ENCODE assay signal across 28 cellular contexts in genomic region chr15:31727612-31728011, GRCh38.
"Had no signal": no experiment of that assay in that cellular context is flagged by ENCODE, and none has a peak within 500 bp of the region (broad histone marks: within the 10 kb centered on the region; RNA-seq: fewer than 3 reads in every experiment).

No MANE protein-coding gene starts in this region.

- DNase-seq: nephron progenitor cell; occipital lobe; ovary; posterior cingulate gyrus; psoas muscle; right cardiac atrium; right lobe of liver; sigmoid colon; small intestine; stimulated activated CD4-positive, alpha-beta T cell treated with anti-CD3 and anti-CD28 coated beads, Interleukin-15, amount 100 ng/mL, for 24 hours; stimulated activated CD4-positive, alpha-beta T cell treated with anti-CD3 and anti-CD28 coated beads, Interleukin-2, amount 100 ng/mL, for 24 hours; stimulated activated CD4-positive, alpha-beta T cell treated with anti-CD3 and anti-CD28 coated beads, Interleukin-2, amount 100 ng/mL, for 48 hours; stimulated activated CD4-positive, alpha-beta T cell treated with anti-CD3 and anti-CD28 coated beads, Interleukin-4, amount 100 ng/mL, for 24 hours; stimulated activated naive B cell treated with anti-CD40 and anti-IgM and Interleukin-4, amounts not matched to agents 10 μg/mL and 1 μg/mL and 100 μg/mL, for 72 hours; stimulated activated naive CD4-positive, alpha-beta T cell treated with Interleukin-2 at 50 U/mL for 16 hours; stomach; thyroid gland; trophoblast cell; upper lobe of left lung had no signal

- ATAC-seq: natural killer cell treated with Interleukin-12 subunit alpha and Interleukin-12 subunit beta and Interleukin-15 and Interleukin-18, amount 100 ng/mL, for 72 hours; psoas muscle; right cardiac atrium; right lobe of liver; stimulated activated effector memory CD8-positive, alpha-beta T cell treated with anti-CD3 and anti-CD28 coated beads, Interleukin-12 subunit alpha, Interleukin-12 subunit beta, amount 100 ng/mL, for 72 hours; stimulated activated naive B cell treated with anti-CD40 and anti-IgM and Interleukin-4, amounts not matched to agents 10 μg/mL and 1 μg/mL and 100 μg/mL, for 72 hours had no signal

- H3K27me3 Mint-ChIP-seq: progenitor cell of endocrine pancreas had no signal

- H3K4me2 ChIP-seq: neural progenitor cell had no signal

- H3K36me3 Mint-ChIP-seq: natural killer cell treated with Interleukin-12 subunit alpha and Interleukin-12 subunit beta and Interleukin-15 and Interleukin-18, amount 100 ng/mL, for 72 hours; neural progenitor cell; stimulated activated effector memory CD8-positive, alpha-beta T cell treated with anti-CD3 and anti-CD28 coated beads, Interleukin-12 subunit alpha, Interleukin-12 subunit beta, amount 100 ng/mL, for 72 hours; stimulated activated naive B cell treated with anti-CD40 and anti-IgM and Interleukin-4, amounts not matched to agents 10 μg/mL and 1 μg/mL and 100 μg/mL, for 72 hours had no signal

- H3K4me1 ChIP-seq: neural progenitor cell, parathyroid adenoma, psoas muscle, right lobe of liver, sigmoid colon, stomach, thyroid gland, tibial nerve, upper lobe of left lung, vagina had no signal

- H3K36me3 ChIP-seq: neural progenitor cell, ovary, right lobe of liver, sigmoid colon, stomach, thoracic aorta, thyroid gland, tibial nerve, upper lobe of left lung, vagina had no signal

- H3K9me3 ChIP-seq: ovary, psoas muscle, right lobe of liver, sigmoid colon, thoracic aorta, thyroid gland, upper lobe of left lung, vagina had no signal

- H2AFZ ChIP-seq: neural progenitor cell, parathyroid adenoma had no signal

- H3K9me3 Mint-ChIP-seq: natural killer cell treated with Interleukin-12 subunit alpha and Interleukin-12 subunit beta and Interleukin-15 and Interleukin-18, amount 100 ng/mL, for 72 hours; stimulated activated naive CD8-positive, alpha-beta T cell treated with anti-CD3 and anti-CD28 coated beads, Interleukin-15, Interleukin-2, amounts not matched to agents 100 ng/mL and 50 ng/mL, for 24 hours had no signal

- H3K27ac ChIP-seq: neural progenitor cell, ovary, parathyroid adenoma, psoas muscle, right lobe of liver, sigmoid colon, stomach, thoracic aorta, thyroid gland, tibial nerve, upper lobe of left lung, vagina had no signal

- H3K4me3 ChIP-seq: neural progenitor cell, ovary, psoas muscle, right lobe of liver, sigmoid colon, stomach, thoracic aorta, thyroid gland, tibial nerve, upper lobe of left lung, vagina had no signal

- H3K27me3 ChIP-seq: neural progenitor cell, ovary, right lobe of liver, sigmoid colon, stomach, thyroid gland, tibial nerve, upper lobe of left lung, vagina had no signal

- H3K4me3 Mint-ChIP-seq: natural killer cell treated with Interleukin-12 subunit alpha and Interleukin-12 subunit beta and Interleukin-15 and Interleukin-18, amount 100 ng/mL, for 72 hours; nephron progenitor cell; neural progenitor cell; stimulated activated effector memory CD8-positive, alpha-beta T cell treated with anti-CD3 and anti-CD28 coated beads, Interleukin-12 subunit alpha, Interleukin-12 subunit beta, amount 100 ng/mL, for 72 hours; stimulated activated naive B cell treated with anti-CD40 and anti-IgM and Interleukin-4, amounts not matched to agents 10 μg/mL and 1 μg/mL and 100 μg/mL, for 72 hours; stimulated activated naive CD8-positive, alpha-beta T cell treated with anti-CD3 and anti-CD28 coated beads, Interleukin-15, Interleukin-2, amounts not matched to agents 100 ng/mL and 50 ng/mL, for 24 hours had no signal

- H3K27ac Mint-ChIP-seq: natural killer cell treated with Interleukin-12 subunit alpha and Interleukin-12 subunit beta and Interleukin-15 and Interleukin-18, amount 100 ng/mL, for 72 hours; nephron progenitor cell; neural progenitor cell; progenitor cell of endocrine pancreas; stimulated activated effector memory CD8-positive, alpha-beta T cell treated with anti-CD3 and anti-CD28 coated beads, Interleukin-12 subunit alpha, Interleukin-12 subunit beta, amount 100 ng/mL, for 72 hours; stimulated activated naive B cell treated with anti-CD40 and anti-IgM and Interleukin-4, amounts not matched to agents 10 μg/mL and 1 μg/mL and 100 μg/mL, for 72 hours; stimulated activated naive CD8-positive, alpha-beta T cell treated with anti-CD3 and anti-CD28 coated beads, Interleukin-15, Interleukin-2, amounts not matched to agents 100 ng/mL and 50 ng/mL, for 24 hours had no signal

- H3K4me1 Mint-ChIP-seq: nephron progenitor cell; neural progenitor cell; stimulated activated effector memory CD8-positive, alpha-beta T cell treated with anti-CD3 and anti-CD28 coated beads, Interleukin-12 subunit alpha, Interleukin-12 subunit beta, amount 100 ng/mL, for 72 hours; stimulated activated naive B cell treated with anti-CD40 and anti-IgM and Interleukin-4, amounts not matched to agents 10 μg/mL and 1 μg/mL and 100 μg/mL, for 72 hours had no signal

- H3K9ac ChIP-seq: neural progenitor cell, parathyroid adenoma had no signal
